1 cellular context compared by ENCODE assay signal in the genomic region with DNA sequence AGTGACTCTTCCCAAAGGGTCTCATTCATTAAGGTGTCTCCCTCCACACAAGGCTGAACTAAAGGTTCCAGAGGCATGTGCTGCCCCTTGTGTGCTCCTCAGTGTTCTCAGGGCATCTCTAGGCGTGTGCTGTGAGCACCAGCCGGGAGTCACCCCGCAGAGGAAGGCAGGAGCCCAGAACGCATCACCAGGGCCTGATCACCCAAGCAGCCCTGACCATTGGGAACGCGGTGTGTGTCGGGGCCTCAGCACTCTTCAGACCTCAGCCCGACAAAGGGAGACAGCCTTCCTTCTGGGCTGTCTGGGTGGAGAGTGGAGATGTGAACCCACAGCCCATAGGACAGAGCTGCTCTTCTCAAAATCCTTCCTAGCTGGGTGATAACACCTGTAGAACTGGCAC.
TF ChIP-seq lines count a peak whose summit lies in the region.

No MANE protein-coding gene starts in this region.

TF ChIP-seq in WTC11, 78 proteins besides CTCF, POLR2A, EP300 and RAD21:
- TF ChIP-seq, protein P1, sequence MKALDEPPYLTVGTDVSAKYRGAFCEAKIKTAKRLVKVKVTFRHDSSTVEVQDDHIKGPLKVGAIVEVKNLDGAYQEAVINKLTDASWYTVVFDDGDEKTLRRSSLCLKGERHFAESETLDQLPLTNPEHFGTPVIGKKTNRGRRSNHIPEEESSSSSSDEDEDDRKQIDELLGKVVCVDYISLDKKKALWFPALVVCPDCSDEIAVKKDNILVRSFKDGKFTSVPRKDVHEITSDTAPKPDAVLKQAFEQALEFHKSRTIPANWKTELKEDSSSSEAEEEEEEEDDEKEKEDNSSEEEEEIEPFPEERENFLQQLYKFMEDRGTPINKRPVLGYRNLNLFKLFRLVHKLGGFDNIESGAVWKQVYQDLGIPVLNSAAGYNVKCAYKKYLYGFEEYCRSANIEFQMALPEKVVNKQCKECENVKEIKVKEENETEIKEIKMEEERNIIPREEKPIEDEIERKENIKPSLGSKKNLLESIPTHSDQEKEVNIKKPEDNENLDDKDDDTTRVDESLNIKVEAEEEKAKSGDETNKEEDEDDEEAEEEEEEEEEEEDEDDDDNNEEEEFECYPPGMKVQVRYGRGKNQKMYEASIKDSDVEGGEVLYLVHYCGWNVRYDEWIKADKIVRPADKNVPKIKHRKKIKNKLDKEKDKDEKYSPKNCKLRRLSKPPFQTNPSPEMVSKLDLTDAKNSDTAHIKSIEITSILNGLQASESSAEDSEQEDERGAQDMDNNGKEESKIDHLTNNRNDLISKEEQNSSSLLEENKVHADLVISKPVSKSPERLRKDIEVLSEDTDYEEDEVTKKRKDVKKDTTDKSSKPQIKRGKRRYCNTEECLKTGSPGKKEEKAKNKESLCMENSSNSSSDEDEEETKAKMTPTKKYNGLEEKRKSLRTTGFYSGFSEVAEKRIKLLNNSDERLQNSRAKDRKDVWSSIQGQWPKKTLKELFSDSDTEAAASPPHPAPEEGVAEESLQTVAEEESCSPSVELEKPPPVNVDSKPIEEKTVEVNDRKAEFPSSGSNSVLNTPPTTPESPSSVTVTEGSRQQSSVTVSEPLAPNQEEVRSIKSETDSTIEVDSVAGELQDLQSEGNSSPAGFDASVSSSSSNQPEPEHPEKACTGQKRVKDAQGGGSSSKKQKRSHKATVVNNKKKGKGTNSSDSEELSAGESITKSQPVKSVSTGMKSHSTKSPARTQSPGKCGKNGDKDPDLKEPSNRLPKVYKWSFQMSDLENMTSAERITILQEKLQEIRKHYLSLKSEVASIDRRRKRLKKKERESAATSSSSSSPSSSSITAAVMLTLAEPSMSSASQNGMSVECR (CRISPR knock-in tag; IDR thresholded peaks at IDR 0.05; ENCODE audit: borderline replicate concordance), result no peak
- 0 out of 2 replicates have a peak, but pooled peaks have one; percentile 27 for TF ChIP-seq FOXP1 (CRISPR knock-in tag; IDR thresholded peaks at IDR 0.05; ENCODE audit: borderline replicate concordance)
